8 cellular contexts compared by ENCODE assay signal in the genomic region with DNA sequence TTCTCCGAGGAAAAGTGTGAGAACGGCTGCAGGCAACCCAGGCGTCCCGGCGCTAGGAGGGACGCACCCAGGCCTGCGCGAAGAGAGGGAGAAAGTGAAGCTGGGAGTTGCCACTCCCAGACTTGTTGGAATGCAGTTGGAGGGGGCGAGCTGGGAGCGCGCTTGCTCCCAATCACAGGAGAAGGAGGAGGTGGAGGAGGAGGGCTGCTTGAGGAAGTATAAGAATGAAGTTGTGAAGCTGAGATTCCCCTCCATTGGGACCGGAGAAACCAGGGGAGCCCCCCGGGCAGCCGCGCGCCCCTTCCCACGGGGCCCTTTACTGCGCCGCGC. TPM values are rescaled to one million over a fixed set of nuclear protein-coding genes. Genes with fewer than 3 reads are reported as not detected.
A peak's percentile ranks its signal among the peaks of the same experiment; 100 is the strongest.
DNase-seq lines count a peak whose midpoint lies in the region; ATAC-seq and TF ChIP-seq lines count a peak whose summit lies in the region.

A gene (plus strand): TSS at position 247 of the 330 bp plus-strand sequence. CDS start 175 bp downstream, outside the sequence.

- H3K4me1 ChIP-seq in iPS-18a (ENCODE audit: control insufficient read depth, low read depth, low read length): peaks cover 54% of the 10 kb centered on the region

- no peak for DNase-seq in HFF-Myc (ENCODE audit: extremely low read depth, low read depth)
- peak; percentile 44 for DNase-seq in retinal pigment epithelial cell (ENCODE audit: low read depth)
- DNase-seq in NCI-H2029 (lab: John Stamatoyannopoulos, UW): no peak
- DNase-seq in activated effector memory CD4-positive, alpha-beta T cell treated with anti-CD3 and anti-CD28 coated beads, Interleukin-2, amount 50 U/mL, for 16 hours: no peak
- DNase-seq in NCI-H774 (lab: John Stamatoyannopoulos, UW): no peak

- H3K9me3 ChIP-seq in iPS-18a (ENCODE audit: control insufficient read depth, low read depth, low read length): no peaks in the 10 kb centered on the region

- no peaks in the 10 kb centered on the region for H3K27me3 ChIP-seq in iPS-18a (ENCODE audit: control insufficient read depth, insufficient read depth, low read length)

- peak within 1 kb of the TSS; percentile 88 to 94 (median 92) for H3K4me3 Mint-ChIP-seq in brain

- H3K9ac ChIP-seq in iPS-18a (ENCODE audit: low read length): peak within 1 kb of the TSS; percentile 76

- peak within 1 kb of the TSS; percentile 67 for H3K4me3 ChIP-seq in HFF-Myc (replicated peaks; ENCODE audit: low read depth, low read length)
- H3K4me3 ChIP-seq in iPS-18a (ENCODE audit: low read length): peak within 1 kb of the TSS; percentile 91
- H3K4me3 ChIP-seq in retinal pigment epithelial cell (ENCODE audit: low read length): peak within 1 kb of the TSS; percentile 71

- H3K27ac ChIP-seq in iPS-18a (ENCODE audit: low read length): peak within 1 kb of the TSS; percentile 56

- no peaks in the 10 kb centered on the region for H3K36me3 ChIP-seq in iPS-18a (ENCODE audit: control insufficient read depth, low read depth, low read length)

- ATAC-seq in GM18861 (IDR thresholded peaks at IDR 0.05; ENCODE audit: unreplicated experiment): no peak

- H3K36me3 Mint-ChIP-seq in brain: peaks cover 11% of the 10 kb centered on the region

- H3K27me3 Mint-ChIP-seq in brain: peaks cover 18% of the 10 kb centered on the region

- no peak for TF ChIP-seq CTCF in HFF-Myc (IDR thresholded peaks at IDR 0.05; ENCODE audit: low read depth, low read length, missing control alignments)
- TF ChIP-seq CTCF in brain (conservative IDR thresholded peaks at IDR 0.05): no peak
- no peak for TF ChIP-seq CTCF in retinal pigment epithelial cell (conservative IDR thresholded peaks at IDR 0.05; ENCODE audit: low read depth, low read length)

- H3K27ac Mint-ChIP-seq in brain: peak within 1 kb of the TSS; percentile 87 to 94 (median 93)

- H3K9me3 Mint-ChIP-seq in brain: no peaks in the 10 kb centered on the region

- H3K4me1 Mint-ChIP-seq in brain: peaks cover 51% of the 10 kb centered on the region

RNA-seq across cellular contexts. Expression of the gene that starts here (rescaled TPM):
- 21.1 TPM for polyA plus RNA-seq in brain (ENCODE audit: insufficient read depth, low read depth, low replicate concordance)
